ENCODE assay signal across 8 cellular contexts in genomic region chr18:2655954-2656236, GRCh38. TPM values are rescaled to one million over a fixed set of nuclear protein-coding genes. Genes with fewer than 3 reads are reported as not detected.
A peak's percentile ranks its signal among the peaks of the same experiment; 100 is the strongest.
DNase-seq lines count a peak whose midpoint lies in the region; ATAC-seq lines count a peak whose summit lies in the region.

No MANE protein-coding gene starts in this region.

- WGBS in neuronal stem cell (ENCODE audit: extremely low coverage in 2 of 2, insufficient read length in 2 of 2, insufficient replicate concordance in 1 of 2), 2 donors: no CpG with 5 or more reads among the region's 37 CpGs

- no peaks in the 10 kb centered on the region for H3K27me3 Mint-ChIP-seq in effector memory CD8-positive, alpha-beta T cell

- peaks cover 10% of the 10 kb centered on the region for H3K79me1 ChIP-seq in neuronal stem cell (ENCODE audit: low read depth, low read length)

- H2BK5ac ChIP-seq in neuronal stem cell (ENCODE audit: low read length): peak overlapping the region; percentile 94

- DNase-seq in COR-L47 (lab: John Stamatoyannopoulos, UW) (peak; percentile 74), NT2/D1 (ENCODE audit: low read depth, low spot score) (no peak), neuronal stem cell (ENCODE audit: low spot score) (no peak), AG08395 (ENCODE audit: low spot score) (no peak), activated gamma-delta T cell treated with Interleukin-2 at 50 U/mL for 16 hours (no peak)
- no peak for DNase-seq in effector memory CD8-positive, alpha-beta T cell
- no peak for DNase-seq in activated CD8-positive, alpha-beta memory T cell treated with anti-CD3 and anti-CD28 coated beads, Interleukin-2, amount 50 U/mL, for 48 hours

- H3K36me3 ChIP-seq in NT2/D1 (ENCODE audit: insufficient read depth, insufficient read length, low read length) (no peaks in the 10 kb centered on the region), neuronal stem cell (replicated peaks in 1 of 2; ENCODE audit: control insufficient read depth in 2 of 2, insufficient read depth in 2 of 2, low read length in 2 of 2) (peaks cover 0 to 27% of the 10 kb centered on the region in 2 donors)

- no peak overlapping the region for H2AK5ac ChIP-seq in neuronal stem cell (ENCODE audit: low read depth, low read length)

- peak overlapping the region; percentile 94 for H3K14ac ChIP-seq in neuronal stem cell (ENCODE audit: low read length)

- H3K4me2 ChIP-seq in neuronal stem cell (ENCODE audit: insufficient read depth, low read length, poor library complexity, severe bottlenecking): peak overlapping the region; percentile 96

- H3K23ac ChIP-seq in neuronal stem cell (ENCODE audit: low read depth, low read length, poor library complexity): peak overlapping the region; percentile 98

- H4K8ac ChIP-seq in neuronal stem cell (ENCODE audit: low read depth, low read length): no peak overlapping the region

- peak overlapping the region; percentile 92 for H3K4me3 ChIP-seq in NT2/D1 (ENCODE audit: insufficient read length, low read depth)
- H3K4me3 ChIP-seq in neuronal stem cell (ENCODE audit: low read length in 2 of 2): peak overlapping the region; percentile 59 to 99

- peaks cover 24 to 37% of the 10 kb centered on the region in 2 donors for H3K4me1 Mint-ChIP-seq in effector memory CD8-positive, alpha-beta T cell (ENCODE audit: low read depth in 2 of 2)

- peak overlapping the region; percentile 97 for H2AFZ ChIP-seq in neuronal stem cell (ENCODE audit: low read length)

- H3K9ac ChIP-seq in NT2/D1 (ENCODE audit: insufficient read length, low read depth) (peak overlapping the region; percentile 95), neuronal stem cell (ENCODE audit: low read depth, low read length, poor library complexity) (peak overlapping the region; percentile 99)

- ATAC-seq in GM21528 (IDR thresholded peaks at IDR 0.05; ENCODE audit: low FRiP score, unreplicated experiment): peak; percentile 29
- ATAC-seq in effector memory CD8-positive, alpha-beta T cell (replicated peaks): no peak

- H2BK120ac ChIP-seq in neuronal stem cell (ENCODE audit: low read depth, low read length): no peak overlapping the region

- H4K91ac ChIP-seq in neuronal stem cell (ENCODE audit: low read depth, low read length, poor library complexity): no peak overlapping the region

- peak overlapping the region; percentile 53 for H3K4ac ChIP-seq in neuronal stem cell (ENCODE audit: low read length)

- no peaks in the 10 kb centered on the region for H3K9me3 ChIP-seq in NT2/D1 (ENCODE audit: insufficient read depth, low read length)
- H3K9me3 ChIP-seq in neuronal stem cell (replicated peaks in 1 of 2; ENCODE audit: control insufficient read depth in 2 of 2, insufficient read depth in 1 of 2, low read depth in 1 of 2, low read length in 2 of 2): peaks cover 0 to 11% of the 10 kb centered on the region in 2 donors

- H3K27me3 ChIP-seq in NT2/D1 (ENCODE audit: insufficient read depth, insufficient read length) (no peaks in the 10 kb centered on the region), neuronal stem cell (ENCODE audit: control insufficient read depth in 3 of 3, insufficient read depth in 3 of 3, low read depth in 1 of 3, low read length in 3 of 3) (peaks cover 0 to 12% (median 0%) of the 10 kb centered on the region in 3 experiments)

- H3K4me1 ChIP-seq in NT2/D1 (ENCODE audit: insufficient read depth, insufficient read length) (no peaks in the 10 kb centered on the region), neuronal stem cell (ENCODE audit: control insufficient read depth in 2 of 2, insufficient read depth in 1 of 2, low read depth in 1 of 2, low read length in 2 of 2) (peaks cover 2% of the 10 kb centered on the region in 2 donors)

- H3K27ac Mint-ChIP-seq in effector memory CD8-positive, alpha-beta T cell: peak overlapping the region; percentile 99 to 100

- H3K36me3 Mint-ChIP-seq in effector memory CD8-positive, alpha-beta T cell (ENCODE audit: insufficient read depth): peaks cover 45% of the 10 kb centered on the region

- no peak overlapping the region for H2BK15ac ChIP-seq in neuronal stem cell (ENCODE audit: low read length)

- H3K9me3 Mint-ChIP-seq in effector memory CD8-positive, alpha-beta T cell: peaks cover 0 to 1% of the 10 kb centered on the region in 2 donors

- H2BK12ac ChIP-seq in neuronal stem cell (ENCODE audit: low read length): no peak overlapping the region

- peak overlapping the region; percentile 95 to 98 for H3K4me3 Mint-ChIP-seq in effector memory CD8-positive, alpha-beta T cell

- peak overlapping the region; percentile 97 for H3K18ac ChIP-seq in neuronal stem cell (ENCODE audit: low read length)

- H3K27ac ChIP-seq in neuronal stem cell (replicated peaks; ENCODE audit: low read length): peak overlapping the region; percentile 93

RNA-seq across cellular contexts. Expression of gene SMCHD1, which starts 0.4 kb away (rescaled TPM):
- 20.7 TPM for polyA plus RNA-seq in neuronal stem cell (2013, experiment 1 of 2)
- polyA plus RNA-seq in neuronal stem cell (2013, experiment 2 of 2): 21.9 TPM
